In the genomic region with DNA sequence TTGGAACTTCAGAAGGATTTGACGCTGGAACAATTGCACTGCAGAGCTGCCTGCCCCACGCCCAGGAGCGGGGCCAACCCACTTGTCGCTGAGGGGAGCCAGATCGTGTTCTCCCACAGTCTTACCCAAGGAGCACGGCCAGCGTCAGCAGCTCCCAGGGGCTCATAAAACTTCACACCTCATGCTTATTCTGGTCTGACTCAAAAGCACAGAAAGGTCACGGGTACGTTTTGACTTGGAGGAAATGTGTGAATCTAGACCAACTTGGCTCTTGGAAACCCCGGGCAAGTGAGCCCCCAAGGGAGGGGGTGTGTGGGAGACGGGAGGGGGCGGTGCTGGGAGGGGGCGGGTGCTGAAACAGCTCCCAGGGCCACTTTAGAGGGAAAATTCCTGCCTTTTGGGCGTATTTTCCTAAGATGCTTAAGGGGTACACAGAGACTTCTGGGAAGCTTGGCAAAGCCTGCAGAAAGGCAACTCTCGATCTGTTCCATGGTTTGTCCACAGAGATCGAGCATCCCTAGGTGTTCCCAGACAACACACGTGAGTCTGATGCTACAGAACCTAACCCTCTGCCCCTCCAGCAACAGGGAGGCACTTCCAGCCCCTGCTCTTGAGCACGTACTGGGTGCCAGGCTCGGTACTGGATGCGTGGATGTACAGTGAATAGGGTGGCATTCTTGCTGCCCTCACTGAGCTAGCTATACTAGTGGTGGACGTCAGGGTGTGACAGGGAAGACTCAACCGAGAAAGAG, we compare ENCODE assay signal across 1 cellular context.
A peak's percentile ranks its signal among the peaks of the same experiment; 100 is the strongest.
TF ChIP-seq lines count a peak whose summit lies in the region.

No MANE protein-coding gene starts in this region.

TF ChIP-seq in HEK293, 187 proteins besides CTCF, POLR2A, EP300 and RAD21 (continued from another document):
- TF ChIP-seq, protein P1, sequence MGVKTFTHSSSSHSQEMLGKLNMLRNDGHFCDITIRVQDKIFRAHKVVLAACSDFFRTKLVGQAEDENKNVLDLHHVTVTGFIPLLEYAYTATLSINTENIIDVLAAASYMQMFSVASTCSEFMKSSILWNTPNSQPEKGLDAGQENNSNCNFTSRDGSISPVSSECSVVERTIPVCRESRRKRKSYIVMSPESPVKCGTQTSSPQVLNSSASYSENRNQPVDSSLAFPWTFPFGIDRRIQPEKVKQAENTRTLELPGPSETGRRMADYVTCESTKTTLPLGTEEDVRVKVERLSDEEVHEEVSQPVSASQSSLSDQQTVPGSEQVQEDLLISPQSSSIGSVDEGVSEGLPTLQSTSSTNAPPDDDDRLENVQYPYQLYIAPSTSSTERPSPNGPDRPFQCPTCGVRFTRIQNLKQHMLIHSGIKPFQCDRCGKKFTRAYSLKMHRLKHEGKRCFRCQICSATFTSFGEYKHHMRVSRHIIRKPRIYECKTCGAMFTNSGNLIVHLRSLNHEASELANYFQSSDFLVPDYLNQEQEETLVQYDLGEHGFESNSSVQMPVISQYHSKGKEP (tag by site-specific recombination; IDR thresholded peaks at IDR 0.05) = no peak
- TF ChIP-seq ZIC2 (tag by site-specific recombination; IDR thresholded peaks at IDR 0.05) (peak; percentile 28; the same call in 1 of the 2 replicates), ZNF664 (tag by site-specific recombination; IDR thresholded peaks at IDR 0.05) (no peak), ZNF341 (tag by site-specific recombination; IDR thresholded peaks at IDR 0.05; ENCODE audit: low read depth) (no peak), EGR2 (tag by site-specific recombination; IDR thresholded peaks at IDR 0.05; ENCODE audit: low read depth) (peak; percentile 49; the same call in 1 of the 2 replicates), ZNF211 (tag by site-specific recombination; IDR thresholded peaks at IDR 0.05; ENCODE audit: low read depth) (no peak), ZSCAN4 (tag by site-specific recombination; IDR thresholded peaks at IDR 0.05) (no peak), ZXDB (tag by site-specific recombination; IDR thresholded peaks at IDR 0.05) (0 out of 2 replicates have a peak, but pooled peaks have one; percentile 34), ZNF473 (tag by site-specific recombination; IDR thresholded peaks at IDR 0.05) (no peak), GLIS2 (tag by site-specific recombination; IDR thresholded peaks at IDR 0.05) (peak; percentile 57), ZNF768 (tag by site-specific recombination; IDR thresholded peaks at IDR 0.05) (no peak), TCF7L2 (IDR thresholded peaks at IDR 0.05; ENCODE audit: borderline replicate concordance, low read depth, low read length) (no peak), ZNF394 (tag by site-specific recombination; IDR thresholded peaks at IDR 0.05; ENCODE audit: borderline replicate concordance) (no peak), ZNF521 (tag by site-specific recombination; IDR thresholded peaks at IDR 0.05) (no peak), YY2 (tag by site-specific recombination; IDR thresholded peaks at IDR 0.05) (no peak), ZNF214 (tag by site-specific recombination; IDR thresholded peaks at IDR 0.05; ENCODE audit: borderline replicate concordance) (no peak), SCRT2 (tag by site-specific recombination; IDR thresholded peaks at IDR 0.05) (peak; percentile 69), ZSCAN5A (tag by site-specific recombination; IDR thresholded peaks at IDR 0.05) (no peak), ZNF292 (tag by site-specific recombination; IDR thresholded peaks at IDR 0.05; ENCODE audit: borderline replicate concordance, low read depth) (no peak), ZNF561 (tag by site-specific recombination; IDR thresholded peaks at IDR 0.05; ENCODE audit: borderline replicate concordance) (no peak), OSR2 (tag by site-specific recombination; IDR thresholded peaks at IDR 0.05) (0 out of 2 replicates have a peak, but pooled peaks have one; percentile 10), WT1 (tag by site-specific recombination; IDR thresholded peaks at IDR 0.05) (no peak), ZNF19 (tag by site-specific recombination; IDR thresholded peaks at IDR 0.05; ENCODE audit: low read depth) (no peak), ZFP41 (tag by site-specific recombination; IDR thresholded peaks at IDR 0.05; ENCODE audit: borderline replicate concordance) (no peak), ZFP37 (tag by site-specific recombination; IDR thresholded peaks at IDR 0.05) (no peak), ZFHX2 (tag by site-specific recombination; conservative IDR thresholded peaks at IDR 0.05) (peak; percentile 69), PRDM2 (tag by site-specific recombination; IDR thresholded peaks at IDR 0.05; ENCODE audit: borderline replicate concordance) (no peak), SP3 (tag by site-specific recombination; IDR thresholded peaks at IDR 0.05) (no peak)
- TF ChIP-seq, protein P2, sequence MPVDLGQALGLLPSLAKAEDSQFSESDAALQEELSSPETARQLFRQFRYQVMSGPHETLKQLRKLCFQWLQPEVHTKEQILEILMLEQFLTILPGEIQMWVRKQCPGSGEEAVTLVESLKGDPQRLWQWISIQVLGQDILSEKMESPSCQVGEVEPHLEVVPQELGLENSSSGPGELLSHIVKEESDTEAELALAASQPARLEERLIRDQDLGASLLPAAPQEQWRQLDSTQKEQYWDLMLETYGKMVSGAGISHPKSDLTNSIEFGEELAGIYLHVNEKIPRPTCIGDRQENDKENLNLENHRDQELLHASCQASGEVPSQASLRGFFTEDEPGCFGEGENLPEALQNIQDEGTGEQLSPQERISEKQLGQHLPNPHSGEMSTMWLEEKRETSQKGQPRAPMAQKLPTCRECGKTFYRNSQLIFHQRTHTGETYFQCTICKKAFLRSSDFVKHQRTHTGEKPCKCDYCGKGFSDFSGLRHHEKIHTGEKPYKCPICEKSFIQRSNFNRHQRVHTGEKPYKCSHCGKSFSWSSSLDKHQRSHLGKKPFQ (tag by site-specific recombination; IDR thresholded peaks at IDR 0.05) = peak; percentile 83
- TF ChIP-seq, protein P3, sequence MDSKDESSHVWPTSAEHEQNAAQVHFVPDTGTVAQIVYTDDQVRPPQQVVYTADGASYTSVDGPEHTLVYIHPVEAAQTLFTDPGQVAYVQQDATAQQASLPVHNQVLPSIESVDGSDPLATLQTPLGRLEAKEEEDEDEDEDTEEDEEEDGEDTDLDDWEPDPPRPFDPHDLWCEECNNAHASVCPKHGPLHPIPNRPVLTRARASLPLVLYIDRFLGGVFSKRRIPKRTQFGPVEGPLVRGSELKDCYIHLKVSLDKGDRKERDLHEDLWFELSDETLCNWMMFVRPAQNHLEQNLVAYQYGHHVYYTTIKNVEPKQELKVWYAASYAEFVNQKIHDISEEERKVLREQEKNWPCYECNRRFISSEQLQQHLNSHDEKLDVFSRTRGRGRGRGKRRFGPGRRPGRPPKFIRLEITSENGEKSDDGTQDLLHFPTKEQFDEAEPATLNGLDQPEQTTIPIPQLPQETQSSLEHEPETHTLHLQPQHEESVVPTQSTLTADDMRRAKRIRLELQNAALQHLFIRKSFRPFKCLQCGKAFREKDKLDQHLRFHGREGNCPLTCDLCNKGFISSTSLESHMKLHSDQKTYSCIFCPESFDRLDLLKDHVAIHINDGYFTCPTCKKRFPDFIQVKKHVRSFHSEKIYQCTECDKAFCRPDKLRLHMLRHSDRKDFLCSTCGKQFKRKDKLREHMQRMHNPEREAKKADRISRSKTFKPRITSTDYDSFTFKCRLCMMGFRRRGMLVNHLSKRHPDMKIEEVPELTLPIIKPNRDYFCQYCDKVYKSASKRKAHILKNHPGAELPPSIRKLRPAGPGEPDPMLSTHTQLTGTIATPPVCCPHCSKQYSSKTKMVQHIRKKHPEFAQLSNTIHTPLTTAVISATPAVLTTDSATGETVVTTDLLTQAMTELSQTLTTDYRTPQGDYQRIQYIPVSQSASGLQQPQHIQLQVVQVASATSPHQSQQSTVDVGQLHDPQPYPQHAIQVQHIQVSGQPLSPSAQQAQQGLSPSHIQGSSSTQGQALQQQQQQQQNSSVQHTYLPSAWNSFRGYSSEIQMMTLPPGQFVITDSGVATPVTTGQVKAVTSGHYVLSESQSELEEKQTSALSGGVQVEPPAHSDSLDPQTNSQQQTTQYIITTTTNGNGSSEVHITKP (tag by site-specific recombination; IDR thresholded peaks at IDR 0.05) = peak; percentile 92
- TF ChIP-seq, protein P4, sequence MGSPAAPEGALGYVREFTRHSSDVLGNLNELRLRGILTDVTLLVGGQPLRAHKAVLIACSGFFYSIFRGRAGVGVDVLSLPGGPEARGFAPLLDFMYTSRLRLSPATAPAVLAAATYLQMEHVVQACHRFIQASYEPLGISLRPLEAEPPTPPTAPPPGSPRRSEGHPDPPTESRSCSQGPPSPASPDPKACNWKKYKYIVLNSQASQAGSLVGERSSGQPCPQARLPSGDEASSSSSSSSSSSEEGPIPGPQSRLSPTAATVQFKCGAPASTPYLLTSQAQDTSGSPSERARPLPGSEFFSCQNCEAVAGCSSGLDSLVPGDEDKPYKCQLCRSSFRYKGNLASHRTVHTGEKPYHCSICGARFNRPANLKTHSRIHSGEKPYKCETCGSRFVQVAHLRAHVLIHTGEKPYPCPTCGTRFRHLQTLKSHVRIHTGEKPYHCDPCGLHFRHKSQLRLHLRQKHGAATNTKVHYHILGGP (tag by site-specific recombination; IDR thresholded peaks at IDR 0.05) = no peak
- TF ChIP-seq, protein P5, sequence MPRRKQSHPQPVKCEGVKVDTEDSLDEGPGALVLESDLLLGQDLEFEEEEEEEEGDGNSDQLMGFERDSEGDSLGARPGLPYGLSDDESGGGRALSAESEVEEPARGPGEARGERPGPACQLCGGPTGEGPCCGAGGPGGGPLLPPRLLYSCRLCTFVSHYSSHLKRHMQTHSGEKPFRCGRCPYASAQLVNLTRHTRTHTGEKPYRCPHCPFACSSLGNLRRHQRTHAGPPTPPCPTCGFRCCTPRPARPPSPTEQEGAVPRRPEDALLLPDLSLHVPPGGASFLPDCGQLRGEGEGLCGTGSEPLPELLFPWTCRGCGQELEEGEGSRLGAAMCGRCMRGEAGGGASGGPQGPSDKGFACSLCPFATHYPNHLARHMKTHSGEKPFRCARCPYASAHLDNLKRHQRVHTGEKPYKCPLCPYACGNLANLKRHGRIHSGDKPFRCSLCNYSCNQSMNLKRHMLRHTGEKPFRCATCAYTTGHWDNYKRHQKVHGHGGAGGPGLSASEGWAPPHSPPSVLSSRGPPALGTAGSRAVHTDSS (tag by site-specific recombination; IDR thresholded peaks at IDR 0.05) = no peak
TF ChIP-seq in HEK293: peak in this region for 11.
